Comparison of ENCODE assay signal across 12 cellular contexts in the genomic region with DNA sequence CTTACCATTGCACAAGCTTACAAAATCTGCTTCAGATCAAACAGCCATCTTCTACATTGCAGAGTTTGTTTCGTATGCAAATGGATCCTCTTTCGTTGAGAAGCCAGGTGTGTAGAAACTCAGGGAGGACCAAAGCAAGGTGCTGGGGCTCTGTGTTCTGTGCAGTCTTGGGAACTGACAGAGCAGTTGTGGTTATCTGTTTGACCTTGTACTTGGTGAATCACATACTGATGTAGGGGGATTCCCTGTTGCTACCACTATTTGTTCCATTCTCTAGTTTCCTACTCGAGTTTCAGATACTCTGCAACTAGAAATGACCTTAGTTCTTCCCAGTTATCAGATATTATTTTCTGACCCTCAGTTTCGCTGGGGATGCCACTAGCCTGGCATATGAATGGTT.
A peak's percentile ranks its signal among the peaks of the same experiment; 100 is the strongest.
DNase-seq lines count a peak whose midpoint lies in the region; ATAC-seq lines count a peak whose summit lies in the region.
"Had no signal": no experiment of that assay in that cellular context is flagged by ENCODE, and none has a peak within 500 bp of the region (broad histone marks: within the 10 kb centered on the region; RNA-seq: fewer than 3 reads in every experiment).

No MANE protein-coding gene starts in this region.

- H4K8ac ChIP-seq in mesenchymal stem cell (ENCODE audit: low read length): no peak overlapping the region

- no peak overlapping the region for H2BK15ac ChIP-seq in mesenchymal stem cell (ENCODE audit: low read depth, poor library complexity, severe bottlenecking)

- H3K4me3 ChIP-seq in mesenchymal stem cell (ENCODE audit: insufficient read depth in 1 of 2, low read depth in 1 of 2, low read length in 2 of 2): no peak overlapping the region
- H3K4me3 ChIP-seq: thoracic aorta had no signal

- H3K23ac ChIP-seq in mesenchymal stem cell (ENCODE audit: low read length in 2 of 2): no peak overlapping the region

- H3K9me3 ChIP-seq in mesenchymal stem cell (ENCODE audit: control insufficient read depth, low read length): peaks cover 7% of the 10 kb centered on the region
- H3K9me3 ChIP-seq: thoracic aorta had no signal

- no peak overlapping the region for H3K9ac ChIP-seq in mesenchymal stem cell (ENCODE audit: low read length)

- peak; percentile 73 to 76 for ATAC-seq in activated CD4-positive, CD25-positive, alpha-beta regulatory T cell treated with anti-CD3 and anti-CD28 coated beads, Interleukin-2, amount 50 U/mL, for 24 hours
- ATAC-seq in GM21528 (IDR thresholded peaks at IDR 0.05; ENCODE audit: low FRiP score, unreplicated experiment) (peak; percentile 98), HG03342 (IDR thresholded peaks at IDR 0.05; ENCODE audit: unreplicated experiment) (peak; percentile 99), esophagus mucosa (no peak)

- no peak overlapping the region for H4K91ac ChIP-seq in mesenchymal stem cell (ENCODE audit: low read length)

- H3K4ac ChIP-seq in mesenchymal stem cell (ENCODE audit: low read depth in 1 of 2, low read length in 2 of 2): no peak overlapping the region

- H3K4me1 ChIP-seq in mesenchymal stem cell (ENCODE audit: control insufficient read depth, insufficient read depth, low read depth, low read length): peaks cover 1% of the 10 kb centered on the region

- no peak overlapping the region for H2AK5ac ChIP-seq in mesenchymal stem cell (ENCODE audit: low read length, severe bottlenecking)

- H3K14ac ChIP-seq in mesenchymal stem cell (ENCODE audit: low read length in 2 of 2): no peak overlapping the region

- 78% methylated on average over 4 of the region's 4 CpGs for WGBS in mesenchymal stem cell

- no peak overlapping the region for H2AFZ ChIP-seq in mesenchymal stem cell (ENCODE audit: low read depth, low read length)

- peaks cover 13 to 19% of the 10 kb centered on the region in 2 experiments for H3K27me3 ChIP-seq in mesenchymal stem cell (ENCODE audit: control insufficient read depth in 1 of 2, insufficient read depth in 1 of 2, low read length in 2 of 2)

- DNase-seq in activated CD4-positive, CD25-positive, alpha-beta regulatory T cell (lab: John Stamatoyannopoulos, UW): no peak
- DNase-seq in mesenchymal stem cell (peak; percentile 12), NCI-H82 (lab: John Stamatoyannopoulos, UW) (no peak), NCI-H82 treated with DMSO at 0.1 percent for 48 hours (lab: John Stamatoyannopoulos, UW; ENCODE audit: unreplicated experiment) (no peak)
- DNase-seq: activated gamma-delta T cell, NCI-H146, SW 1271 had no signal

- H3K36me3 ChIP-seq in mesenchymal stem cell (ENCODE audit: control insufficient read depth in 1 of 2, insufficient read depth in 2 of 2, low read depth in 1 of 2, low read length in 2 of 2): no peaks in the 10 kb centered on the region
- H3K36me3 ChIP-seq: thoracic aorta had no signal

- no peaks in the 10 kb centered on the region for H3K79me1 ChIP-seq in mesenchymal stem cell (replicated peaks; ENCODE audit: low read length, poor library complexity, severe bottlenecking)

- H2BK120ac ChIP-seq in mesenchymal stem cell (ENCODE audit: low read depth, low read length): no peak overlapping the region

- no peak overlapping the region for H3K27ac ChIP-seq in mesenchymal stem cell (ENCODE audit: low read length, poor library complexity, severe bottlenecking)
- H3K27ac ChIP-seq: thoracic aorta had no signal

- H2BK5ac ChIP-seq in mesenchymal stem cell (ENCODE audit: low read depth, low read length, poor library complexity, severe bottlenecking): no peak overlapping the region

- H3K18ac ChIP-seq in mesenchymal stem cell (ENCODE audit: low read depth in 1 of 2, low read length in 2 of 2): no peak overlapping the region

- no peak overlapping the region for H3K4me2 ChIP-seq in mesenchymal stem cell (ENCODE audit: low read length, poor library complexity, severe bottlenecking)

- no peak overlapping the region for H2BK12ac ChIP-seq in mesenchymal stem cell (ENCODE audit: low read length in 2 of 2)
